In genomic region chr3:5489536-5489935, GRCh38 we compare ENCODE assay signal across 16 cellular contexts.
DNase-seq lines count a peak whose midpoint lies in the region; ATAC-seq and TF ChIP-seq lines count a peak whose summit lies in the region.
"Had no signal": no experiment of that assay in that cellular context is flagged by ENCODE, and none has a peak within 500 bp of the region (broad histone marks: within the 10 kb centered on the region; RNA-seq: fewer than 3 reads in every experiment).

No MANE protein-coding gene starts in this region.

- H3K27ac ChIP-seq in upper lobe of right lung (no peak overlapping the region), left lung (no peak overlapping the region)
- H3K27ac ChIP-seq: gastrocnemius medialis, psoas muscle, vagina had no signal

- intact Hi-C loops in MCF 10A (cut with micrococcal nuclease), result no loop called here
- intact Hi-C loops in upper lobe of right lung (cut with DNase I), result no loop called here
- intact Hi-C loops in left lung (cut with DNase I), result no loop called here

- H3K27me3 ChIP-seq in upper lobe of right lung (no peaks in the 10 kb centered on the region), left lung (no peaks in the 10 kb centered on the region)
- H3K27me3 ChIP-seq: gastrocnemius medialis, vagina had no signal

- ATAC-seq in GM18505 (IDR thresholded peaks at IDR 0.05; ENCODE audit: unreplicated experiment), result peak; percentile 60
- ATAC-seq in GM19452 (IDR thresholded peaks at IDR 0.05; ENCODE audit: unreplicated experiment), result peak; percentile 91
- peak; percentile 97 for ATAC-seq in HG02943 (IDR thresholded peaks at IDR 0.05; ENCODE audit: low read depth, unreplicated experiment)
- ATAC-seq in upper lobe of right lung, result no peak
- ATAC-seq in left lung, result no peak
- ATAC-seq: effector memory CD8-positive, alpha-beta T cell; gastrocnemius medialis; psoas muscle had no signal

- H3K9me3 ChIP-seq in upper lobe of right lung, result no peaks in the 10 kb centered on the region
- H3K9me3 ChIP-seq in left lung, result no peaks in the 10 kb centered on the region
- H3K9me3 ChIP-seq: gastrocnemius medialis, psoas muscle, vagina had no signal

- H3K4me1 ChIP-seq in upper lobe of right lung, result no peaks in the 10 kb centered on the region
- H3K4me1 ChIP-seq in left lung, result no peaks in the 10 kb centered on the region
- H3K4me1 ChIP-seq: gastrocnemius medialis, psoas muscle, vagina had no signal

- CTCF ChIA-PET in MCF 10A (lab: Yijun Ruan, JAX), result no interaction called here

- no peaks in the 10 kb centered on the region for H3K27me3 Mint-ChIP-seq in MCF 10A (ENCODE audit: insufficient read depth, unreplicated experiment)
- H3K27me3 Mint-ChIP-seq: brain; effector memory CD8-positive, alpha-beta T cell had no signal

- no peak for TF ChIP-seq CTCF in MCF 10A (IDR thresholded peaks at IDR 0.05; ENCODE audit: unreplicated experiment)
- TF ChIP-seq CTCF in upper lobe of right lung (IDR thresholded peaks at IDR 0.05), result no peak
- no peak for TF ChIP-seq CTCF in left lung (IDR thresholded peaks at IDR 0.05)

- no peaks in the 10 kb centered on the region for H3K4me1 Mint-ChIP-seq in MCF 10A (ENCODE audit: insufficient read depth, unreplicated experiment)
- H3K4me1 Mint-ChIP-seq: brain had no signal

- no peak overlapping the region for H3K4me3 Mint-ChIP-seq in MCF 10A (ENCODE audit: unreplicated experiment)
- H3K4me3 Mint-ChIP-seq: brain; effector memory CD8-positive, alpha-beta T cell had no signal

- no peak overlapping the region for H3K4me3 ChIP-seq in upper lobe of right lung
- H3K4me3 ChIP-seq in left lung, result no peak overlapping the region
- H3K4me3 ChIP-seq: gastrocnemius medialis, psoas muscle, vagina had no signal

- H3K36me3 ChIP-seq in upper lobe of right lung, result no peaks in the 10 kb centered on the region
- H3K36me3 ChIP-seq in left lung, result no peaks in the 10 kb centered on the region
- H3K36me3 ChIP-seq: gastrocnemius medialis, vagina had no signal

- BruUV-seq in MCF 10A (replicated peaks; lab: Mats Ljungman, UMichigan), result no TSS peak

- POLR2A ChIA-PET in MCF 10A (lab: Yijun Ruan, JAX), result no interaction called here

- TF ChIP-seq POLR2A in GM18505 (IDR thresholded peaks at IDR 0.05; ENCODE audit: borderline replicate concordance, extremely low read depth, insufficient read depth, insufficient read length), result no peak

- H3K27ac Mint-ChIP-seq in MCF 10A (ENCODE audit: low read depth, unreplicated experiment), result no peak overlapping the region
- H3K27ac Mint-ChIP-seq: brain; effector memory CD8-positive, alpha-beta T cell had no signal

- H3K9me3 Mint-ChIP-seq in MCF 10A (ENCODE audit: unreplicated experiment), result no peaks in the 10 kb centered on the region

- no peaks in the 10 kb centered on the region for H3K36me3 Mint-ChIP-seq in MCF 10A (ENCODE audit: insufficient read depth, unreplicated experiment)
- H3K36me3 Mint-ChIP-seq: brain had no signal

- DNase-seq in MV-4-11 (lab: John Stamatoyannopoulos, UW) (peak; percentile 39), MCF 10A (ENCODE audit: unreplicated experiment) (no peak), cortex of kidney (lab: John Stamatoyannopoulos, UW) (no peak), upper lobe of right lung (no peak), left lung (no peak)
- DNase-seq: activated CD8-positive, alpha-beta memory T cell treated with anti-CD3 and anti-CD28 coated beads for 24 hours; effector memory CD8-positive, alpha-beta T cell; gastrocnemius medialis; NCI-H1436 treated with DMSO at 0.1 percent for 48 hours; psoas muscle; SIG-M5 had no signal

Comparison
In these comparisons a context has a peak if more than half of its experiments do, and no peak if none do; other contexts are left out.
1. ATAC-seq: peak in GM18505 (single experiment), GM19452 (single experiment) and HG02943 (single experiment); none in upper lobe of right lung (single experiment) and left lung (single experiment).